Comparison of ENCODE assay signal across 8 cellular contexts in genomic region chr11:65013692-65014145, GRCh38. TPM values are rescaled to one million over a fixed set of nuclear protein-coding genes. Genes with fewer than 3 reads are reported as not detected.
A peak's percentile ranks its signal among the peaks of the same experiment; 100 is the strongest.
DNase-seq lines count a peak whose midpoint lies in the region; ATAC-seq and TF ChIP-seq lines count a peak whose summit lies in the region.

No MANE protein-coding gene starts in this region.

- H3K36me3 ChIP-seq in CD8-positive, alpha-beta T cell (ENCODE audit: insufficient read depth, low read length), result peaks cover 5% of the 10 kb centered on the region
- peaks cover 23% of the 10 kb centered on the region for H3K36me3 ChIP-seq in NT2/D1 (ENCODE audit: insufficient read depth, insufficient read length, low read length)
- peaks cover 3% of the 10 kb centered on the region for H3K36me3 ChIP-seq in fibroblast of lung (ENCODE audit: control insufficient read depth, insufficient read depth, low read length)
- H3K36me3 ChIP-seq in naive thymus-derived CD4-positive, alpha-beta T cell (ENCODE audit: control insufficient read depth in 2 of 3, insufficient read depth in 3 of 3, low read length in 3 of 3), result peaks cover 0 to 7% (median 0%) of the 10 kb centered on the region in 3 experiments

- intact Hi-C loops in CD8-positive, alpha-beta T cell (cut with DNase I, micrococcal nuclease), result loop anchor here (1.0 to 10.0 kb wide), 16 partner anchors 14 to 1254 kb away; partner anchors contain the start of genes CAPN1 (in 2 of the 2), CDC42EP2 (in 2 of the 2), CDCA5 (in 2 of the 2) and PPP2R5B (in 2 of the 2)
- intact Hi-C loops in naive thymus-derived CD4-positive, alpha-beta T cell (cut with micrococcal nuclease), result loop anchor here (1.0 to 5.0 kb wide), 17 partner anchors 14 to 326 kb away; partner anchors contain the start of genes ATG2A (in 2 of the 2), CDCA5 (in 2 of the 2), PPP2R5B (in 2 of the 2) and SAC3D1 (in 2 of the 2)

- peaks cover 24% of the 10 kb centered on the region for H3K4me1 ChIP-seq in CD8-positive, alpha-beta T cell (ENCODE audit: insufficient read depth, low read length)
- H3K4me1 ChIP-seq in NT2/D1 (ENCODE audit: insufficient read depth, insufficient read length) (peaks cover 3% of the 10 kb centered on the region), fibroblast of lung (ENCODE audit: control insufficient read depth, extremely low read depth, insufficient read depth, low read length) (peaks cover 4% of the 10 kb centered on the region)
- peaks cover 4 to 9% of the 10 kb centered on the region in 2 donors for H3K4me1 ChIP-seq in naive thymus-derived CD4-positive, alpha-beta T cell (ENCODE audit: control insufficient read depth in 2 of 2, insufficient read depth in 2 of 2, low read length in 2 of 2)

- peak overlapping the region; percentile 73 for H3K4me3 ChIP-seq in CD8-positive, alpha-beta T cell (ENCODE audit: low read depth, low read length)
- H3K4me3 ChIP-seq in NT2/D1 (ENCODE audit: insufficient read length, low read depth), result peak overlapping the region; percentile 68
- peak overlapping the region; percentile 83 to 89 (median 87) for H3K4me3 ChIP-seq in fibroblast of lung (replicated peaks in 1 of 4; ENCODE audit: control extremely low read depth in 1 of 4, insufficient read depth in 1 of 4, low read depth in 3 of 4, low read length in 4 of 4)
- peak overlapping the region; percentile 97 for H3K4me3 ChIP-seq in naive thymus-derived CD4-positive, alpha-beta T cell (ENCODE audit: low read length)

- H3K9me3 ChIP-seq in CD8-positive, alpha-beta T cell (ENCODE audit: low read length), result no peaks in the 10 kb centered on the region
- H3K9me3 ChIP-seq in NT2/D1 (ENCODE audit: insufficient read depth, low read length), result peaks cover 49% of the 10 kb centered on the region; the same call in 1 of the 2 replicates
- no peaks in the 10 kb centered on the region for H3K9me3 ChIP-seq in fibroblast of lung (ENCODE audit: control insufficient read depth, insufficient read depth, low read depth, low read length)
- H3K9me3 ChIP-seq in naive thymus-derived CD4-positive, alpha-beta T cell (ENCODE audit: control insufficient read depth in 2 of 3, low read length in 3 of 3), result no peaks in the 10 kb centered on the region

- peak overlapping the region; percentile 88 for H3K4me3 Mint-ChIP-seq in CD8-positive, alpha-beta T cell
- peak overlapping the region; percentile 90 to 95 (median 92) for H3K4me3 Mint-ChIP-seq in naive thymus-derived CD4-positive, alpha-beta T cell
- peak overlapping the region; percentile 86 for H3K4me3 Mint-ChIP-seq in stimulated activated naive CD8-positive, alpha-beta T cell treated with anti-CD3 and anti-CD28 coated beads, Interleukin-15, Interleukin-2, amounts not matched to agents 100 ng/mL and 50 ng/mL, for 24 hours

- H3K79me2 ChIP-seq in fibroblast of lung (ENCODE audit: control insufficient read depth, insufficient read depth, low read length), result peaks cover 5% of the 10 kb centered on the region

- H3K4me1 Mint-ChIP-seq in CD8-positive, alpha-beta T cell (ENCODE audit: low read depth), result peaks cover 24% of the 10 kb centered on the region
- peaks cover 14 to 33% (median 29%) of the 10 kb centered on the region in 7 donors for H3K4me1 Mint-ChIP-seq in naive thymus-derived CD4-positive, alpha-beta T cell
- H3K4me1 Mint-ChIP-seq in stimulated activated naive CD8-positive, alpha-beta T cell treated with anti-CD3 and anti-CD28 coated beads, Interleukin-15, Interleukin-2, amounts not matched to agents 100 ng/mL and 50 ng/mL, for 24 hours (ENCODE audit: low read depth), result peaks cover 30% of the 10 kb centered on the region

- H3K9ac ChIP-seq in NT2/D1 (ENCODE audit: insufficient read length, low read depth) (peak overlapping the region; percentile 91), fibroblast of lung (ENCODE audit: insufficient read depth, low read length) (peak overlapping the region; percentile 96)

- peak overlapping the region; percentile 96 for H3K27ac Mint-ChIP-seq in CD8-positive, alpha-beta T cell
- H3K27ac Mint-ChIP-seq in naive thymus-derived CD4-positive, alpha-beta T cell, result peak overlapping the region; percentile 89 to 99 (median 95)
- H3K27ac Mint-ChIP-seq in stimulated activated naive CD8-positive, alpha-beta T cell treated with anti-CD3 and anti-CD28 coated beads, Interleukin-15, Interleukin-2, amounts not matched to agents 100 ng/mL and 50 ng/mL, for 24 hours, result peak overlapping the region; percentile 94

- peak; percentile 74 to 92 (median 88) for DNase-seq in CD8-positive, alpha-beta T cell
- DNase-seq in NT2/D1 (ENCODE audit: low read depth, low spot score), result peak; percentile 95
- DNase-seq in activated T-helper 1 cell treated with Interleukin-2 at 50 U/mL for 16 hours (ENCODE audit: low read depth), result peak; percentile 76
- peak; percentile 87 to 90 for DNase-seq in fibroblast of lung (ENCODE audit: low read depth in 2 of 2)
- DNase-seq in naive thymus-derived CD4-positive, alpha-beta T cell, result peak in 8 of 9 donors; percentile 77 to 93 (median 90)

- H3K27ac ChIP-seq in CD8-positive, alpha-beta T cell (ENCODE audit: low read depth, low read length), result peak overlapping the region; percentile 87
- peak overlapping the region; percentile 100 for H3K27ac ChIP-seq in fibroblast of lung (ENCODE audit: insufficient read depth, low read length)
- H3K27ac ChIP-seq in naive thymus-derived CD4-positive, alpha-beta T cell (ENCODE audit: low read depth, low read length), result peak overlapping the region; percentile 84

- H2AFZ ChIP-seq in fibroblast of lung (ENCODE audit: low read length), result peak overlapping the region; percentile 93

- H3K27me3 Mint-ChIP-seq in CD8-positive, alpha-beta T cell (ENCODE audit: low read depth), result no peaks in the 10 kb centered on the region
- no peaks in the 10 kb centered on the region for H3K27me3 Mint-ChIP-seq in naive thymus-derived CD4-positive, alpha-beta T cell
- no peaks in the 10 kb centered on the region for H3K27me3 Mint-ChIP-seq in stimulated activated naive CD8-positive, alpha-beta T cell treated with anti-CD3 and anti-CD28 coated beads, Interleukin-15, Interleukin-2, amounts not matched to agents 100 ng/mL and 50 ng/mL, for 24 hours

- H3K27me3 ChIP-seq in CD8-positive, alpha-beta T cell (ENCODE audit: insufficient read depth, low read length), result no peaks in the 10 kb centered on the region
- H3K27me3 ChIP-seq in NT2/D1 (ENCODE audit: insufficient read depth, insufficient read length) (no peaks in the 10 kb centered on the region), fibroblast of lung (ENCODE audit: control insufficient read depth, insufficient read depth, low read length) (no peaks in the 10 kb centered on the region)
- no peaks in the 10 kb centered on the region for H3K27me3 ChIP-seq in naive thymus-derived CD4-positive, alpha-beta T cell (ENCODE audit: control insufficient read depth in 2 of 2, insufficient read depth in 2 of 2, low read length in 2 of 2)

- peak overlapping the region; percentile 92 for H3K4me2 ChIP-seq in fibroblast of lung (ENCODE audit: extremely low read depth, insufficient read depth, low read length)

- peak; percentile 58 for TF ChIP-seq CTCF in CD8-positive, alpha-beta T cell (IDR thresholded peaks at IDR 0.05)
- TF ChIP-seq CTCF in fibroblast of lung (conservative IDR thresholded peaks at IDR 0.05 in 1 of 2, IDR thresholded peaks at IDR 0.05 in 1 of 2; ENCODE audit: low read depth in 1 of 2, low read length in 2 of 2), result peak in 1 of 2 donors; percentile 52

- POLR2A ChIA-PET in CD8-positive, alpha-beta T cell (lab: Charles Lee), result interaction anchor here (0.8 to 1.7 kb wide), 7 partner anchors 13 to 650 kb away, joined by 3 to 13 read pairs (median 6); partner anchors contain the start of genes FAU, MRPL49, SAC3D1 and ZNHIT2
- POLR2A ChIA-PET in naive thymus-derived CD4-positive, alpha-beta T cell (lab: Charles Lee), result interaction anchor here (0.8 to 4.0 kb wide), 18 partner anchors 12 to 269 kb away, joined by 3 to 28 read pairs (median 3); partner anchors contain the start of genes CDCA5, FAU, MRPL49 and PPP2R5B

- H3K9me3 Mint-ChIP-seq in CD8-positive, alpha-beta T cell, result no peaks in the 10 kb centered on the region
- H3K9me3 Mint-ChIP-seq in naive thymus-derived CD4-positive, alpha-beta T cell, result no peaks in the 10 kb centered on the region
- no peaks in the 10 kb centered on the region for H3K9me3 Mint-ChIP-seq in stimulated activated naive CD8-positive, alpha-beta T cell treated with anti-CD3 and anti-CD28 coated beads, Interleukin-15, Interleukin-2, amounts not matched to agents 100 ng/mL and 50 ng/mL, for 24 hours

- no peaks in the 10 kb centered on the region for H4K20me1 ChIP-seq in fibroblast of lung (ENCODE audit: control insufficient read depth, extremely low read depth, insufficient read depth, low read length)

- H3K36me3 Mint-ChIP-seq in CD8-positive, alpha-beta T cell, result peaks cover 10% of the 10 kb centered on the region
- H3K36me3 Mint-ChIP-seq in naive thymus-derived CD4-positive, alpha-beta T cell, result peaks cover 0 to 12% (median 6%) of the 10 kb centered on the region in 5 donors
- peaks cover 20% of the 10 kb centered on the region for H3K36me3 Mint-ChIP-seq in stimulated activated naive CD8-positive, alpha-beta T cell treated with anti-CD3 and anti-CD28 coated beads, Interleukin-15, Interleukin-2, amounts not matched to agents 100 ng/mL and 50 ng/mL, for 24 hours (ENCODE audit: low read depth)

- peak; percentile 91 for ATAC-seq in CD8-positive, alpha-beta T cell
- ATAC-seq in GM19452 (IDR thresholded peaks at IDR 0.05; ENCODE audit: unreplicated experiment), result peak; percentile 66
- peak; percentile 72 for ATAC-seq in HG03565 (IDR thresholded peaks at IDR 0.05; ENCODE audit: unreplicated experiment)
- peak; percentile 94 for ATAC-seq in naive thymus-derived CD4-positive, alpha-beta T cell

- CTCF ChIA-PET in CD8-positive, alpha-beta T cell (lab: Charles Lee), result interaction anchor here (0.6 to 4.8 kb wide), 27 partner anchors 8 to 401 kb away, joined by 3 to 84 read pairs (median 4); partner anchors contain the start of genes CAPN1, CDC42EP2, NAALADL1 and PYGM
- CTCF ChIA-PET in naive thymus-derived CD4-positive, alpha-beta T cell (lab: Charles Lee), result interaction anchor here (0.6 to 2.7 kb wide), 16 partner anchors 10 to 318 kb away, joined by 3 to 10 read pairs (median 3); partner anchors contain the start of genes FAU, MRPL49, SAC3D1 and ZNHIT2

RNA-seq across cellular contexts. Expression of gene ARL2, which starts 0.2 kb away (rescaled TPM):
- total RNA-seq in CD8-positive, alpha-beta T cell, result 1 to 10 TPM; 8.9 to 9.1 TPM
- 99.9 and 138 TPM in 2 replicates for total RNA-seq in fibroblast of lung
- polyA plus RNA-seq in fibroblast of lung, result 99.2 and 173 TPM in 2 replicates
- polyA plus RNA-seq in fibroblast of lung (2012), result 125 and 179 TPM in 2 replicates
- 28.7 and 30.7 TPM in 2 replicates for polyA minus RNA-seq in fibroblast of lung (ENCODE audit: low replicate concordance)
- total RNA-seq in naive thymus-derived CD4-positive, alpha-beta T cell, result 10 to 100 TPM; 22.6 to 60.8 (median 32.2) TPM
- polyA plus RNA-seq in naive thymus-derived CD4-positive, alpha-beta T cell, result 10 to 100 TPM; 90.0 to 96.1 TPM

RNA-seq across cellular contexts. Expression of gene SNX15, which starts 13.5 kb away (rescaled TPM):
- 10 to 100 TPM; 10.4 to 14.0 TPM for total RNA-seq in CD8-positive, alpha-beta T cell
- total RNA-seq in fibroblast of lung, result 11.3 and 14.4 TPM in 2 replicates
- polyA plus RNA-seq in fibroblast of lung, result 10.2 and 15.2 TPM in 2 replicates
- 15.7 and 23.9 TPM in 2 replicates for polyA plus RNA-seq in fibroblast of lung (2012)
- 24.1 and 40.8 TPM in 2 replicates for polyA minus RNA-seq in fibroblast of lung (ENCODE audit: low replicate concordance)
- total RNA-seq in naive thymus-derived CD4-positive, alpha-beta T cell, result 10 to 100 TPM; 13.1 to 29.0 (median 21.7) TPM
- 10 to 100 TPM; 13.7 to 15.7 TPM for polyA plus RNA-seq in naive thymus-derived CD4-positive, alpha-beta T cell

RNA-seq across cellular contexts. Expression of gene BATF2, which starts 16.9 kb away (rescaled TPM):
- total RNA-seq in CD8-positive, alpha-beta T cell, result not detected
- 2.1 TPM in 2 replicates for total RNA-seq in fibroblast of lung
- 1.0 and 1.5 TPM in 2 replicates for polyA plus RNA-seq in fibroblast of lung
- 1.4 and 2.3 TPM in 2 replicates for polyA plus RNA-seq in fibroblast of lung (2012)
- 0.71 and 3.0 TPM in 2 replicates for polyA minus RNA-seq in fibroblast of lung (ENCODE audit: low replicate concordance)
- total RNA-seq in naive thymus-derived CD4-positive, alpha-beta T cell, result under 1 TPM in 1 of 5 experiments, not detected in 4; 0.39 TPM
- not detected for polyA plus RNA-seq in naive thymus-derived CD4-positive, alpha-beta T cell

RNA-seq across cellular contexts. Expression of gene SAC3D1, which starts 27.3 kb away (rescaled TPM):
- under 1 TPM; 0.57 to 0.94 TPM for total RNA-seq in CD8-positive, alpha-beta T cell
- total RNA-seq in fibroblast of lung, result 8.6 and 10.0 TPM in 2 replicates
- polyA plus RNA-seq in fibroblast of lung, result 3.1 and 7.1 TPM in 2 replicates
- polyA plus RNA-seq in fibroblast of lung (2012), result 6.9 and 17.2 TPM in 2 replicates
- polyA minus RNA-seq in fibroblast of lung (ENCODE audit: low replicate concordance), result 3.4 and 12.1 TPM in 2 replicates
- 10 to 100 TPM in 1 of 5 experiments, 1 to 10 TPM in 4; 2.7 to 18.2 (median 8.6) TPM for total RNA-seq in naive thymus-derived CD4-positive, alpha-beta T cell
- 10 to 100 TPM; 11.5 to 17.2 TPM for polyA plus RNA-seq in naive thymus-derived CD4-positive, alpha-beta T cell

RNA-seq across cellular contexts. Expression of gene MAJIN, which starts 41.8 kb away (rescaled TPM):
- total RNA-seq in CD8-positive, alpha-beta T cell, result not detected
- total RNA-seq in fibroblast of lung, result not detected in 2 replicates
- not detected in 2 replicates for polyA plus RNA-seq in fibroblast of lung
- not detected in 2 replicates for polyA plus RNA-seq in fibroblast of lung (2012)
- not detected in 2 replicates for polyA minus RNA-seq in fibroblast of lung (ENCODE audit: low replicate concordance)
- 1 to 10 TPM in 1 of 5 experiments, under 1 TPM in 3, not detected in 1; 0.48 to 1.1 (median 0.85) TPM for total RNA-seq in naive thymus-derived CD4-positive, alpha-beta T cell
- 1 to 10 TPM in 1 of 2 donors, not detected in 1; 1.2 TPM for polyA plus RNA-seq in naive thymus-derived CD4-positive, alpha-beta T cell

Comparison
In these comparisons a context has a peak if more than half of its experiments do, and no peak if none do; other contexts are left out.
1. Peak in every context shown above with its lines: DNase-seq, ATAC-seq, H3K4me3 ChIP-seq and H3K27ac ChIP-seq.